In the genomic region with DNA sequence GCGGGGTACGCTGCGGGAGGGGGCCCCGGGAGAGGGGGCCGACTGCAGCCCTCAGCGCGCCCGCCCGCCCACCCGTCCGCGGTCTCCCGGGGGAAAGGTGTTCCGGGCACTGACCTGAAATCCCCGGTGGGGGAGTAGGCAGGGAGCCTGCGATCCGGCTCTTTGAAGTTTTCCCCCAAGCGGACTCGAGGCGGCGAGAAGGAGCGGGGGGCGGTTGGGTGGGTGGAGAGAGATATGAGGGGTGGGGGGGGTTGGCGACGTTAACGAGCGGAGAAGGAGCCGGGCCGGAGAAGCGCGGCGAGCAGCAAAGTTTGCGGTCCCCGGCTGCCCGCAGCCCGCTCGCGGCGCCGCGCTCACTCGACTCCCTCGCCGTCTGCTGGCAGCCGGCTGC, we compare ENCODE assay signal across 8 cellular contexts. TPM values are rescaled to one million over a fixed set of nuclear protein-coding genes. Genes with fewer than 3 reads are reported as not detected.
A peak's percentile ranks its signal among the peaks of the same experiment; 100 is the strongest.
DNase-seq lines count a peak whose midpoint lies in the region; FAIRE-seq and TF ChIP-seq lines count a peak whose summit lies in the region.

No MANE protein-coding gene starts in this region.

- 4% methylated on average over 43 of the region's 45 CpGs for WGBS in liver

- H3K27ac ChIP-seq in liver (ENCODE audit: low read depth in 1 of 2, low read length in 2 of 2), result peak overlapping the region; percentile 80 to 89
- H3K27ac ChIP-seq in tibial artery, result peak overlapping the region; percentile 93 to 97

- H3K4me3 ChIP-seq in liver (ENCODE audit: low read depth in 1 of 3, low read length in 3 of 3), result peak overlapping the region in 2 of 3 donors; percentile 70 to 92
- peak overlapping the region; percentile 86 to 95 for H3K4me3 ChIP-seq in tibial artery

- H3K36me3 Mint-ChIP-seq in activated naive CD8-positive, alpha-beta T cell treated with anti-CD3 and anti-CD28 coated beads for 36 hours, result peaks cover 6% of the 10 kb centered on the region

- no peak for FAIRE-seq in H54 (lab: Jason Lieb, UNC)

- H3K4me1 ChIP-seq in liver (ENCODE audit: control insufficient read depth in 4 of 4, insufficient read depth in 4 of 4, low read length in 3 of 4) (peaks cover 3 to 39% (median 14%) of the 10 kb centered on the region in 4 donors), tibial artery (peaks cover 0 to 61% (median 14%) of the 10 kb centered on the region in 4 donors)

- no peak for TF ChIP-seq CTCF in liver (IDR thresholded peaks at IDR 0.05; ENCODE audit: low read depth, low read length, missing input control)
- TF ChIP-seq CTCF in tibial artery (IDR thresholded peaks at IDR 0.05), result no peak

- H3K4me1 Mint-ChIP-seq in activated naive CD8-positive, alpha-beta T cell treated with anti-CD3 and anti-CD28 coated beads for 36 hours, result peaks cover 17% of the 10 kb centered on the region

- H3K4me3 Mint-ChIP-seq in activated naive CD8-positive, alpha-beta T cell treated with anti-CD3 and anti-CD28 coated beads for 36 hours, result peak overlapping the region; percentile 73

- no peaks in the 10 kb centered on the region for H3K9me3 Mint-ChIP-seq in activated naive CD8-positive, alpha-beta T cell treated with anti-CD3 and anti-CD28 coated beads for 36 hours

- no peak for TF ChIP-seq RAD21 in liver (IDR thresholded peaks at IDR 0.05)

- TF ChIP-seq POLR2A in H54 (IDR thresholded peaks at IDR 0.05; ENCODE audit: low read depth, low read length), result no peak

- H3K36me3 ChIP-seq in liver (ENCODE audit: control insufficient read depth in 4 of 4, insufficient read depth in 3 of 4, low read depth in 1 of 4, low read length in 3 of 4) (no peaks in the 10 kb centered on the region), tibial artery (no peaks in the 10 kb centered on the region)

- no peaks in the 10 kb centered on the region for H3K9me3 ChIP-seq in liver (ENCODE audit: control insufficient read depth in 4 of 4, low read length in 3 of 4)
- H3K9me3 ChIP-seq in tibial artery, result no peaks in the 10 kb centered on the region

- intact Hi-C loops in tibial artery (cut with DNase I; ENCODE audit: low total_unique reads), result loop anchor here (5.0 to 10.0 kb wide), 3 partner anchors 55 to 365 kb away; no protein-coding TSS in a partner anchor

- no peak overlapping the region for H3K9ac ChIP-seq in liver (ENCODE audit: low read depth in 1 of 2, low read length in 2 of 2)

- no peaks in the 10 kb centered on the region for H3K27me3 ChIP-seq in liver (ENCODE audit: control insufficient read depth in 4 of 4, insufficient read depth in 4 of 4, low read length in 3 of 4)
- no peaks in the 10 kb centered on the region for H3K27me3 ChIP-seq in tibial artery

- peak overlapping the region; percentile 66 for H3K27ac Mint-ChIP-seq in activated naive CD8-positive, alpha-beta T cell treated with anti-CD3 and anti-CD28 coated beads for 36 hours

- DNase-seq in stimulated activated CD4-positive, alpha-beta T cell treated with anti-CD3 and anti-CD28 coated beads, Interleukin-15, amount 100 ng/mL, for 24 hours, result peak; percentile 43
- DNase-seq in stimulated activated CD4-positive, alpha-beta T cell treated with anti-CD3 and anti-CD28 coated beads, Interleukin-1b, Interleukin-23, amount 100 ng/mL, for 48 hours, result no peak
- DNase-seq in activated naive CD8-positive, alpha-beta T cell treated with anti-CD3 and anti-CD28 coated beads for 36 hours, result no peak
- DNase-seq in tibial artery, result no peak
- no peak for DNase-seq in HPDE6-E6E7 (ENCODE audit: extremely low spot score)
- DNase-seq in H54 (ENCODE audit: insufficient read length, low spot score), result no peak
- DNase-seq in ecto neural progenitor cell (ENCODE audit: low spot score), result no peak

- H3K27me3 Mint-ChIP-seq in activated naive CD8-positive, alpha-beta T cell treated with anti-CD3 and anti-CD28 coated beads for 36 hours, result no peaks in the 10 kb centered on the region

TF ChIP-seq in liver, 16 proteins besides CTCF, POLR2A, EP300 and RAD21:
- TF ChIP-seq HNF4A (conservative IDR thresholded peaks at IDR 0.05) (no peak), NR2F2 (IDR thresholded peaks at IDR 0.05) (no peak), FOXA2 (IDR thresholded peaks at IDR 0.05) (no peak), EGR1 (IDR thresholded peaks at IDR 0.05; ENCODE audit: low read depth in 2 of 2) (no peak), SP1 (IDR thresholded peaks at IDR 0.05) (no peak), YY1 (IDR thresholded peaks at IDR 0.05) (no peak), RXRA (IDR thresholded peaks at IDR 0.05) (no peak), GABPA (IDR thresholded peaks at IDR 0.05 in 1 of 2, conservative IDR thresholded peaks at IDR 0.05 in 1 of 2) (no peak)
- TF ChIP-seq, protein P1, sequence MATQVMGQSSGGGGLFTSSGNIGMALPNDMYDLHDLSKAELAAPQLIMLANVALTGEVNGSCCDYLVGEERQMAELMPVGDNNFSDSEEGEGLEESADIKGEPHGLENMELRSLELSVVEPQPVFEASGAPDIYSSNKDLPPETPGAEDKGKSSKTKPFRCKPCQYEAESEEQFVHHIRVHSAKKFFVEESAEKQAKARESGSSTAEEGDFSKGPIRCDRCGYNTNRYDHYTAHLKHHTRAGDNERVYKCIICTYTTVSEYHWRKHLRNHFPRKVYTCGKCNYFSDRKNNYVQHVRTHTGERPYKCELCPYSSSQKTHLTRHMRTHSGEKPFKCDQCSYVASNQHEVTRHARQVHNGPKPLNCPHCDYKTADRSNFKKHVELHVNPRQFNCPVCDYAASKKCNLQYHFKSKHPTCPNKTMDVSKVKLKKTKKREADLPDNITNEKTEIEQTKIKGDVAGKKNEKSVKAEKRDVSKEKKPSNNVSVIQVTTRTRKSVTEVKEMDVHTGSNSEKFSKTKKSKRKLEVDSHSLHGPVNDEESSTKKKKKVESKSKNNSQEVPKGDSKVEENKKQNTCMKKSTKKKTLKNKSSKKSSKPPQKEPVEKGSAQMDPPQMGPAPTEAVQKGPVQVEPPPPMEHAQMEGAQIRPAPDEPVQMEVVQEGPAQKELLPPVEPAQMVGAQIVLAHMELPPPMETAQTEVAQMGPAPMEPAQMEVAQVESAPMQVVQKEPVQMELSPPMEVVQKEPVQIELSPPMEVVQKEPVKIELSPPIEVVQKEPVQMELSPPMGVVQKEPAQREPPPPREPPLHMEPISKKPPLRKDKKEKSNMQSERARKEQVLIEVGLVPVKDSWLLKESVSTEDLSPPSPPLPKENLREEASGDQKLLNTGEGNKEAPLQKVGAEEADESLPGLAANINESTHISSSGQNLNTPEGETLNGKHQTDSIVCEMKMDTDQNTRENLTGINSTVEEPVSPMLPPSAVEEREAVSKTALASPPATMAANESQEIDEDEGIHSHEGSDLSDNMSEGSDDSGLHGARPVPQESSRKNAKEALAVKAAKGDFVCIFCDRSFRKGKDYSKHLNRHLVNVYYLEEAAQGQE (IDR thresholded peaks at IDR 0.05), result no peak
- TF ChIP-seq, protein P2, sequence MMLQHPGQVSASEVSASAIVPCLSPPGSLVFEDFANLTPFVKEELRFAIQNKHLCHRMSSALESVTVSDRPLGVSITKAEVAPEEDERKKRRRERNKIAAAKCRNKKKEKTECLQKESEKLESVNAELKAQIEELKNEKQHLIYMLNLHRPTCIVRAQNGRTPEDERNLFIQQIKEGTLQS (IDR thresholded peaks at IDR 0.05), result no peak

RNA-seq across cellular contexts. Expression of a gene that starts 0.7 kb away (rescaled TPM):
- 10 to 100 TPM; 32.3 to 36.0 TPM for total RNA-seq in activated naive CD8-positive, alpha-beta T cell treated with anti-CD3 and anti-CD28 coated beads for 36 hours
- total RNA-seq in liver, result 10 to 100 TPM; 15.1 to 23.0 TPM
- polyA plus RNA-seq in liver, result 1 to 10 TPM; 5.6 to 6.8 TPM
